ENCODE assay signal across 24 cellular contexts in the genomic region with DNA sequence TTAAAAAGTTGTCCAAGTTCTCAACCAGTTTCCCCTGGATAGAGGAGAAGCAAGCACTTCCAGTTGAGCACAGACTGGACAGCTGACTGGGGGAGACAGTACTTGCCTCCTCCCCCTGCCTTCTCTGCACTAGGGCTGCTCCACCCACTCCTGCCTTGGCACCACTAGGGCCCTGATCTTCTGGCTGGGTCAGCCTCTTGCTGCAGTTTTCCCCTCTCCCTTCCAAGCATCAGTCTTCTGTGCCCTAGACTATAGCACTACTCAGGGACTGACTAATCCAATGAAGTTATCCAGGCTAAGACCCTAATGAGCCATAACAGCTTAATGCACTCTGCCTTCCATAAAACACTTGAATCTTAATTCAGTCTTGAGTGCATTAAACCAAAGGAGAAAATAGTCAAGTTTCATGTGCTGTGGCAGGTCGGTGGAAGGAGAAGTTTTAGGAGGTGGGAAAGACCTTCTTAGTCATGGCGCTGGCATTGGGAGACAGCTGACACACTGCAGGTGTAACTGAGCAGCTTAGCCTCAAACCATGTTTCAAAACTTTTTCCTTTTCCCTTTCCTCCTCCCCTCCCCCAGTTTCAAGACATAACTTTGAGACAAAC.
"Had no signal": no experiment of that assay in that cellular context is flagged by ENCODE, and none has a peak within 500 bp of the region (broad histone marks: within the 10 kb centered on the region; RNA-seq: fewer than 3 reads in every experiment).

No MANE protein-coding gene starts in this region.

- ATAC-seq: activated T-cell treated with anti-CD3 and anti-CD28 coated beads, Interleukin-2, amount 50 U/mL, for 72 hours; esophagus mucosa; left colon; lower lobe of right lung; mucosa of descending colon; T-helper 17 cell had no signal

- H3K4me3 ChIP-seq: cardiac muscle cell, lower lobe of right lung, mucosa of descending colon, spleen, testis had no signal

- H3K4me1 ChIP-seq: lower lobe of right lung, spleen, testis had no signal

- H3K27ac Mint-ChIP-seq: activated CD4-positive, alpha-beta memory T cell treated with anti-CD3 and anti-CD28 coated beads for 36 hours; activated naive CD4-positive, alpha-beta T cell treated with anti-CD3 and anti-CD28 coated beads for 36 hours; activated naive CD8-positive, alpha-beta T cell treated with anti-CD3 and anti-CD28 coated beads, Interleukin-2, amount 10 ng/mL, durations not matched to agents 7 days and 5 days; activated T-cell treated with anti-CD3 and anti-CD28 coated beads, Interleukin-2, amount 50 U/mL, for 72 hours; dendritic cell treated with granulocyte-macrophage colony-stimulating factor and Interleukin-4, amounts not matched to agents 40 ng/mL and 50 ng/mL, for 4 days; T-helper 17 cell; type B pancreatic cell had no signal

- H3K4me3 Mint-ChIP-seq: activated CD4-positive, alpha-beta memory T cell treated with anti-CD3 and anti-CD28 coated beads for 36 hours; activated naive CD4-positive, alpha-beta T cell treated with anti-CD3 and anti-CD28 coated beads for 36 hours; activated naive CD8-positive, alpha-beta T cell treated with anti-CD3 and anti-CD28 coated beads, Interleukin-2, amount 10 ng/mL, durations not matched to agents 7 days and 5 days; activated T-cell treated with anti-CD3 and anti-CD28 coated beads, Interleukin-2, amount 50 U/mL, for 72 hours; dendritic cell treated with granulocyte-macrophage colony-stimulating factor and Interleukin-4, amounts not matched to agents 40 ng/mL and 50 ng/mL, for 4 days; T-helper 17 cell; type B pancreatic cell had no signal

- H3K27ac ChIP-seq: cardiac muscle cell, lower lobe of right lung, spleen, testis had no signal

- H3K9me3 ChIP-seq: lower lobe of right lung, mucosa of descending colon, testis had no signal

- H3K36me3 Mint-ChIP-seq: activated CD4-positive, alpha-beta memory T cell treated with anti-CD3 and anti-CD28 coated beads for 36 hours; activated naive CD8-positive, alpha-beta T cell treated with anti-CD3 and anti-CD28 coated beads, Interleukin-2, amount 10 ng/mL, durations not matched to agents 7 days and 5 days; type B pancreatic cell had no signal

- H3K4me1 Mint-ChIP-seq: activated naive CD8-positive, alpha-beta T cell treated with anti-CD3 and anti-CD28 coated beads, Interleukin-2, amount 10 ng/mL, durations not matched to agents 7 days and 5 days had no signal

- DNase-seq: activated CD4-positive, alpha-beta memory T cell treated with anti-CD3 and anti-CD28 coated beads for 36 hours; activated CD4-positive, alpha-beta T cell treated with anti-CD3 and anti-CD28 coated beads for 48 hours; activated CD4-positive, CD25-positive, alpha-beta regulatory T cell; activated effector memory CD4-positive, alpha-beta T cell treated with Interleukin-2 at 50 U/mL for 16 hours; activated naive CD4-positive, alpha-beta T cell treated with anti-CD3 and anti-CD28 coated beads for 36 hours; activated naive CD8-positive, alpha-beta T cell treated with anti-CD3 and anti-CD28 coated beads, Interleukin-2, amount 10 ng/mL, durations not matched to agents 7 days and 5 days; activated T-cell treated with anti-CD3 and anti-CD28 coated beads, Interleukin-2, amount 50 U/mL, for 72 hours; effector CD4-positive, alpha-beta T cell; foreskin fibroblast; left colon; lower lobe of right lung; mesendoderm; mucosa of descending colon; occipital lobe; spleen; stimulated activated CD4-positive, alpha-beta T cell treated with anti-CD3 and anti-CD28 coated beads, Interleukin-4, amount 100 ng/mL, for 1 hour; stimulated activated naive CD4-positive, alpha-beta T cell; SW 1271; T-helper 17 cell; testis had no signal

- H3K27me3 ChIP-seq: cardiac muscle cell, testis had no signal

- H3K9me3 Mint-ChIP-seq: activated naive CD4-positive, alpha-beta T cell treated with anti-CD3 and anti-CD28 coated beads for 36 hours; activated naive CD8-positive, alpha-beta T cell treated with anti-CD3 and anti-CD28 coated beads, Interleukin-2, amount 10 ng/mL, durations not matched to agents 7 days and 5 days; activated T-cell treated with anti-CD3 and anti-CD28 coated beads, Interleukin-2, amount 50 U/mL, for 72 hours; dendritic cell treated with granulocyte-macrophage colony-stimulating factor and Interleukin-4, amounts not matched to agents 40 ng/mL and 50 ng/mL, for 4 days; type B pancreatic cell had no signal

- H3K36me3 ChIP-seq: cardiac muscle cell, lower lobe of right lung, spleen had no signal
